ENCODE assay signal across 13 cellular contexts in genomic region chr11:13098067-13098466, GRCh38.
DNase-seq lines count a peak whose midpoint lies in the region; ATAC-seq and TF ChIP-seq lines count a peak whose summit lies in the region.
"Had no signal": no experiment of that assay in that cellular context is flagged by ENCODE, and none has a peak within 500 bp of the region (broad histone marks: within the 10 kb centered on the region; RNA-seq: fewer than 3 reads in every experiment).

No MANE protein-coding gene starts in this region.

- POLR2A ChIA-PET in PC-9 (lab: Charles Lee; ENCODE audit: unreplicated experiment), result no interaction called here

- H3K79me2 ChIP-seq in PC-9 (ENCODE audit: low read depth), result no peaks in the 10 kb centered on the region

- no TSS peak for BruUV-seq in PC-9 (replicated peaks; lab: Mats Ljungman, UMichigan)

- TF ChIP-seq POLR2A in ovary (IDR thresholded peaks at IDR 0.05), result no peak

- H3K9me3 ChIP-seq in PC-9 (ENCODE audit: insufficient read depth, low read depth) (no peaks in the 10 kb centered on the region), ovary (no peaks in the 10 kb centered on the region)
- H3K9me3 ChIP-seq: lower lobe of right lung had no signal

- peak overlapping the region; percentile 29 for H3K4me2 ChIP-seq in PC-9

- H3K4me1 ChIP-seq in PC-9 (replicated peaks; ENCODE audit: insufficient read depth), result peaks cover 15% of the 10 kb centered on the region
- no peaks in the 10 kb centered on the region for H3K4me1 ChIP-seq in ovary (ENCODE audit: insufficient read depth)
- H3K4me1 ChIP-seq: lower lobe of right lung had no signal

- H3K27ac ChIP-seq in PC-9, result no peak overlapping the region
- H3K27ac ChIP-seq in ovary, result no peak overlapping the region
- H3K27ac ChIP-seq: lower lobe of right lung had no signal

- no peak overlapping the region for H3K4me3 Mint-ChIP-seq in stimulated activated naive CD8-positive, alpha-beta T cell treated with anti-CD3 and anti-CD28 coated beads, Interleukin-15, amount 100 ng/mL, for 72 hours
- H3K4me3 Mint-ChIP-seq: activated naive CD4-positive, alpha-beta T cell treated with anti-CD3 and anti-CD28 coated beads, Interleukin-2, amount 50 U/mL, for 24 hours had no signal

- H3K27me3 Mint-ChIP-seq in stimulated activated naive CD8-positive, alpha-beta T cell treated with anti-CD3 and anti-CD28 coated beads, Interleukin-15, amount 100 ng/mL, for 72 hours, result peaks cover 13% of the 10 kb centered on the region

- H3K4me1 Mint-ChIP-seq in stimulated activated naive CD8-positive, alpha-beta T cell treated with anti-CD3 and anti-CD28 coated beads, Interleukin-15, amount 100 ng/mL, for 72 hours, result no peaks in the 10 kb centered on the region
- H3K4me1 Mint-ChIP-seq: activated naive CD4-positive, alpha-beta T cell treated with anti-CD3 and anti-CD28 coated beads, Interleukin-2, amount 50 U/mL, for 24 hours had no signal

- 75 to 81% (median 76%) methylated on average over 3 of the region's 3 CpGs for WGBS in ovary, 3 donors

- no peaks in the 10 kb centered on the region for H3K9me3 Mint-ChIP-seq in stimulated activated naive CD8-positive, alpha-beta T cell treated with anti-CD3 and anti-CD28 coated beads, Interleukin-15, amount 100 ng/mL, for 72 hours
- H3K9me3 Mint-ChIP-seq: activated naive CD4-positive, alpha-beta T cell treated with anti-CD3 and anti-CD28 coated beads, Interleukin-2, amount 50 U/mL, for 24 hours had no signal

- no peaks in the 10 kb centered on the region for H3K9me2 ChIP-seq in PC-9 (ENCODE audit: insufficient read depth)

- H3K27me3 ChIP-seq in PC-9 (ENCODE audit: insufficient read depth, low read depth) (no peaks in the 10 kb centered on the region), ovary (no peaks in the 10 kb centered on the region)

- TF ChIP-seq EP300 in ovary (IDR thresholded peaks at IDR 0.05), result no peak

- no peak for TF ChIP-seq CTCF in PC-9 (conservative IDR thresholded peaks at IDR 0.05)
- TF ChIP-seq CTCF in ovary (IDR thresholded peaks at IDR 0.05), result no peak

- H3K27ac Mint-ChIP-seq in stimulated activated naive CD8-positive, alpha-beta T cell treated with anti-CD3 and anti-CD28 coated beads, Interleukin-15, amount 100 ng/mL, for 72 hours, result no peak overlapping the region
- H3K27ac Mint-ChIP-seq: activated naive CD4-positive, alpha-beta T cell treated with anti-CD3 and anti-CD28 coated beads, Interleukin-2, amount 50 U/mL, for 24 hours had no signal

- no peak overlapping the region for H3K4me3 ChIP-seq in PC-9
- H3K4me3 ChIP-seq in ovary, result no peak overlapping the region
- H3K4me3 ChIP-seq: lower lobe of right lung had no signal

- peaks cover 4% of the 10 kb centered on the region for H3F3A ChIP-seq in PC-9 (ENCODE audit: insufficient read depth, low read depth)

- intact Hi-C loops in PC-9 (cut with micrococcal nuclease; ENCODE audit: unreplicated experiment), result no loop called here
- intact Hi-C loops in head of caudate nucleus (cut with DNase I), result no loop called here
- intact Hi-C loops in ovary (cut with DNase I), result no loop called here

- H2AFZ ChIP-seq in PC-9, result no peak overlapping the region

- no peaks in the 10 kb centered on the region for H4K20me1 ChIP-seq in PC-9 (ENCODE audit: insufficient read depth)

- CTCF ChIA-PET in PC-9 (lab: Charles Lee), result no interaction called here

- H3K36me3 ChIP-seq in PC-9 (ENCODE audit: low read depth) (no peaks in the 10 kb centered on the region), ovary (no peaks in the 10 kb centered on the region)
- H3K36me3 ChIP-seq: lower lobe of right lung had no signal

- DNase-seq in LoVo (ENCODE audit: low spot score) (peak; percentile 46), PC-9 (peak; percentile 65 to 78), head of caudate nucleus (peak; percentile 15 to 87 (median 68)), superior temporal gyrus (ENCODE audit: extremely low spot score) (peak; percentile 85), ovary (no peak)
- DNase-seq in stimulated activated naive CD8-positive, alpha-beta T cell treated with anti-CD3 and anti-CD28 coated beads, Interleukin-15, amount 100 ng/mL, for 72 hours, result no peak
- DNase-seq: DMS79 treated with DMSO at 0.1 percent for 48 hours, glutamatergic neuron, lower lobe of right lung, NCI-H510A treated with DMSO at 0.1 percent for 48 hours had no signal

- ATAC-seq in HG02623 (IDR thresholded peaks at IDR 0.05; ENCODE audit: unreplicated experiment), result no peak
- no peak for ATAC-seq in stimulated activated naive CD8-positive, alpha-beta T cell treated with anti-CD3 and anti-CD28 coated beads, Interleukin-15, amount 100 ng/mL, for 72 hours
- no peak for ATAC-seq in HG03432 (IDR thresholded peaks at IDR 0.05; ENCODE audit: unreplicated experiment)

Comparison
In these comparisons a context has a peak if more than half of its experiments do, and no peak if none do; other contexts are left out.
1. DNase-seq: peak in LoVo (single experiment), PC-9 (2 of 2), head of caudate nucleus (42 of 42) and superior temporal gyrus (single experiment); none in ovary (0 of 5) and stimulated activated naive CD8-positive, alpha-beta T cell treated with anti-CD3 and anti-CD28 coated beads, Interleukin-15, amount 100 ng/mL, for 72 hours (0 of 2).